1 cellular context compared by ENCODE assay signal in the genomic region with DNA sequence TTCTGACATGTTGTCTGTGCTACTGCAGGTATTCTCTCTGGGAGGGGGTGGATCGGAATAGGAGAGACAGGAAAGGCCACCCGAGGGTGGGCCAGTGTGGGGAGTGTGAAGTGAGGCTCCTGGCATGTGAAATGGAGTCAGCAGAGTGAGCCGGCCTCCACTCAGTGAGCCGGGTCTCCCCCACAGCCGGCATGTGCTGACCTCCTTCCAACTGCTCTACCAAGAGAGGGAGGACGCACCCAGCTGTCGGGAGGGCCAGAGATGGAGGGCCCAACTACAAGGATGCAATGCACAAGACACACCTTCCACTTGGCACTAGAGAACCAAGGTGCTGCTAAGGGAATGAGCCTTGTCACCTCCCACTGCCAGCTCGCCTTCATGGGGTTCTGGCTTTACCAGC.
TF ChIP-seq lines count a peak whose summit lies in the region.

No MANE protein-coding gene starts in this region.

TF ChIP-seq in H1, 55 proteins besides CTCF, POLR2A, EP300 and RAD21:
- TF ChIP-seq CEBPB (IDR thresholded peaks at IDR 0.05; ENCODE audit: low read depth, low read length) (no peak), TAF1 (IDR thresholded peaks at IDR 0.05; ENCODE audit: low read depth, low read length) (no peak), SIRT6 (IDR thresholded peaks at IDR 0.05; ENCODE audit: low read length) (no peak)
